24 cellular contexts compared by ENCODE assay signal in the genomic region with DNA sequence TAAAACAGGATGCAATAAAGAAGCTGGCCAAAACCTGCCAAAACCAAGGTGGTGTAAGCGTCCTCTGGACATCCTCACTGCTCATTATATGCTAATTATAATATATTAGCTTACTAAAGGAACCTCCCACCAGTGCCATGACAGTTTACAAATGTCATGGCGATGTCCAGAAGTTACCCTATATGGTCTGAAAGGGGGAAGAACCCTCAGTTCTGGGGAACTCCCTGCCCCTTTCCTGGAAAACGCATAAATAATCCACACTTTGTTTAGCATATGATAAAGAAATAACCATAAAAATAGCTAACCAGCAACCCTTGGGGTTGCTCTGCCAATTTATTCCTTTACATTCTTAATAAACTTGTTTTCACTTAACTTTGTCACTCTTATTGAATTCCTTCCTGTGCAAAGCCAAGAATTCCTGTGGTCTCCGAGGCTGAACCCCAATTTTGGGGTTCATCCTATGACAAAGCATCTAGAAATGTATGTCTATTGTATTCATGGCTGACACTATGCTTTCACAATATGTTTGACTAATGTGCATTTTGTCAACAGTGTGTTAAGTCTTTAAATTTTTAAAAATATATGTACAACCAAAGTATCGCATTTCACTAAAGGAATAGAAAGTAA. TPM values are rescaled to one million over a fixed set of nuclear protein-coding genes. Genes with fewer than 3 reads are reported as not detected.
DNase-seq lines count a peak whose midpoint lies in the region; ATAC-seq and TF ChIP-seq lines count a peak whose summit lies in the region.
"Had no signal": no experiment of that assay in that cellular context is flagged by ENCODE, and none has a peak within 500 bp of the region (broad histone marks: within the 10 kb centered on the region; RNA-seq: fewer than 3 reads in every experiment).

No MANE protein-coding gene starts in this region.

- H2AK5ac ChIP-seq in neuronal stem cell (ENCODE audit: low read depth, low read length) = no peak overlapping the region

- H2BK15ac ChIP-seq in neuronal stem cell (ENCODE audit: low read length) = no peak overlapping the region

- H3K4me1 Mint-ChIP-seq in stimulated activated naive B cell treated with anti-CD40 and anti-IgM and Interleukin-4, amounts not matched to agents 10 μg/mL and 1 μg/mL and 100 μg/mL, for 72 hours = no peaks in the 10 kb centered on the region
- H3K4me1 Mint-ChIP-seq: activated naive CD8-positive, alpha-beta T cell treated with anti-CD3 and anti-CD28 coated beads, Interleukin-2, amount 10 ng/mL, durations not matched to agents 7 days and 5 days; CD4-positive, CD25-positive, alpha-beta regulatory T cell had no signal

- no peak overlapping the region for H3K23ac ChIP-seq in neuronal stem cell (ENCODE audit: low read depth, low read length, poor library complexity)

- no peaks in the 10 kb centered on the region for H3K9me3 Mint-ChIP-seq in stimulated activated naive B cell treated with anti-CD40 and anti-IgM and Interleukin-4, amounts not matched to agents 10 μg/mL and 1 μg/mL and 100 μg/mL, for 72 hours
- H3K9me3 Mint-ChIP-seq: activated naive CD8-positive, alpha-beta T cell treated with anti-CD3 and anti-CD28 coated beads, Interleukin-2, amount 10 ng/mL, durations not matched to agents 7 days and 5 days; activated T-helper 2 cell treated with anti-CD3 and anti-CD28 coated beads, Interferon-gamma antibody, Interleukin-2, Interleukin-4, amounts not matched to agents 10 μg/mL and 5 μg/mL and 100 μg/mL, durations not matched to agents 14 hours and 24 hours and 36 hours; WTC11 had no signal

- H3K4me1 ChIP-seq in neuronal stem cell (ENCODE audit: control insufficient read depth in 2 of 2, insufficient read depth in 1 of 2, low read depth in 1 of 2, low read length in 2 of 2) = peaks cover 12 to 23% of the 10 kb centered on the region in 2 donors
- H3K4me1 ChIP-seq: lower lobe of right lung, uterus had no signal

- no peaks in the 10 kb centered on the region for H3K27me3 ChIP-seq in neuronal stem cell (ENCODE audit: control insufficient read depth in 3 of 3, insufficient read depth in 3 of 3, low read depth in 1 of 3, low read length in 3 of 3)
- H3K27me3 ChIP-seq: gastrocnemius medialis, neural progenitor cell, uterus had no signal

- no peak for ATAC-seq in GM18870 (IDR thresholded peaks at IDR 0.05; ENCODE audit: unreplicated experiment)
- no peak for ATAC-seq in stimulated activated naive B cell treated with anti-CD40 and anti-IgM and Interleukin-4, amounts not matched to agents 10 μg/mL and 1 μg/mL and 100 μg/mL, for 72 hours (replicated peaks)
- ATAC-seq: gastrocnemius medialis, lower lobe of right lung, WTC11 had no signal

- no peaks in the 10 kb centered on the region for H3K36me3 Mint-ChIP-seq in stimulated activated naive B cell treated with anti-CD40 and anti-IgM and Interleukin-4, amounts not matched to agents 10 μg/mL and 1 μg/mL and 100 μg/mL, for 72 hours
- H3K36me3 Mint-ChIP-seq: activated naive CD8-positive, alpha-beta T cell treated with anti-CD3 and anti-CD28 coated beads, Interleukin-2, amount 10 ng/mL, durations not matched to agents 7 days and 5 days; CD4-positive, CD25-positive, alpha-beta regulatory T cell had no signal

- H3K27ac Mint-ChIP-seq in stimulated activated naive B cell treated with anti-CD40 and anti-IgM and Interleukin-4, amounts not matched to agents 10 μg/mL and 1 μg/mL and 100 μg/mL, for 72 hours = no peak overlapping the region
- H3K27ac Mint-ChIP-seq: activated naive CD8-positive, alpha-beta T cell treated with anti-CD3 and anti-CD28 coated beads, Interleukin-2, amount 10 ng/mL, durations not matched to agents 7 days and 5 days; activated T-helper 2 cell treated with anti-CD3 and anti-CD28 coated beads, Interferon-gamma antibody, Interleukin-2, Interleukin-4, amounts not matched to agents 10 μg/mL and 5 μg/mL and 100 μg/mL, durations not matched to agents 14 hours and 24 hours and 36 hours; brain; CD4-positive, CD25-positive, alpha-beta regulatory T cell; neural progenitor cell; progenitor cell of endocrine pancreas; WTC11 had no signal

- no CpG with 5 or more reads among the region's 5 CpGs for WGBS in neuronal stem cell (ENCODE audit: extremely low coverage in 2 of 2, insufficient read length in 2 of 2, insufficient replicate concordance in 1 of 2), 2 donors

- peaks cover 0 to 2% of the 10 kb centered on the region in 2 donors for H3K9me3 ChIP-seq in neuronal stem cell (replicated peaks in 1 of 2; ENCODE audit: control insufficient read depth in 2 of 2, insufficient read depth in 1 of 2, low read depth in 1 of 2, low read length in 2 of 2)
- H3K9me3 ChIP-seq: gastrocnemius medialis, lower lobe of right lung, uterus had no signal

- H3K27ac ChIP-seq in neuronal stem cell (replicated peaks; ENCODE audit: low read length) = no peak overlapping the region
- H3K27ac ChIP-seq: coronary artery, gastrocnemius medialis, lower lobe of right lung, neural progenitor cell, uterus had no signal

- no peaks in the 10 kb centered on the region for H3K79me1 ChIP-seq in neuronal stem cell (ENCODE audit: low read depth, low read length)

- H2BK120ac ChIP-seq in neuronal stem cell (ENCODE audit: low read depth, low read length) = no peak overlapping the region

- H3K27me3 Mint-ChIP-seq in stimulated activated naive B cell treated with anti-CD40 and anti-IgM and Interleukin-4, amounts not matched to agents 10 μg/mL and 1 μg/mL and 100 μg/mL, for 72 hours = peaks cover 0 to 8% of the 10 kb centered on the region in 2 donors
- H3K27me3 Mint-ChIP-seq: progenitor cell of endocrine pancreas had no signal

- H3K4me3 ChIP-seq in choroid plexus epithelial cell (ENCODE audit: low read depth, low read length) (no peak overlapping the region), neuronal stem cell (ENCODE audit: low read length in 2 of 2) (no peak overlapping the region)
- H3K4me3 ChIP-seq: coronary artery, gastrocnemius medialis, lower lobe of right lung, neural progenitor cell, uterus had no signal

- H3K14ac ChIP-seq in neuronal stem cell (ENCODE audit: low read length) = no peak overlapping the region

- H3K36me3 ChIP-seq in neuronal stem cell (replicated peaks in 1 of 2; ENCODE audit: control insufficient read depth in 2 of 2, insufficient read depth in 2 of 2, low read length in 2 of 2) = peaks cover 0 to 7% of the 10 kb centered on the region in 2 donors
- H3K36me3 ChIP-seq: gastrocnemius medialis, lower lobe of right lung, uterus had no signal

- H3K4ac ChIP-seq in neuronal stem cell (ENCODE audit: low read length) = no peak overlapping the region

- H3K4me2 ChIP-seq in neuronal stem cell (ENCODE audit: insufficient read depth, low read length, poor library complexity, severe bottlenecking) = no peak overlapping the region
- H3K4me2 ChIP-seq: neural progenitor cell had no signal

- no peak overlapping the region for H4K8ac ChIP-seq in neuronal stem cell (ENCODE audit: low read depth, low read length)

- no peak overlapping the region for H3K9ac ChIP-seq in neuronal stem cell (ENCODE audit: low read depth, low read length, poor library complexity)
- H3K9ac ChIP-seq: neural progenitor cell had no signal

- H2AFZ ChIP-seq in neuronal stem cell (ENCODE audit: low read length) = no peak overlapping the region
- H2AFZ ChIP-seq: neural progenitor cell had no signal

- H4K91ac ChIP-seq in neuronal stem cell (ENCODE audit: low read depth, low read length, poor library complexity) = no peak overlapping the region

- H2BK12ac ChIP-seq in neuronal stem cell (ENCODE audit: low read length) = no peak overlapping the region

- DNase-seq in ELR (ENCODE audit: low read depth) (peak; percentile 83), OCI-M1 (lab: John Stamatoyannopoulos, UW) (peak; percentile 21), choroid plexus epithelial cell (ENCODE audit: low read depth) (peak; percentile 59), iris pigment epithelial cell (ENCODE audit: low read depth) (peak; percentile 81), neuronal stem cell (ENCODE audit: low spot score) (no peak), SKM-1 treated with dmso at 0.1 percent for 144 hours (lab: John Stamatoyannopoulos, UW; ENCODE audit: unreplicated experiment) (no peak)
- DNase-seq in stimulated activated naive B cell treated with anti-CD40 and anti-IgM and Interleukin-4, amounts not matched to agents 10 μg/mL and 1 μg/mL and 100 μg/mL, for 72 hours = no peak
- DNase-seq: activated CD4-positive, alpha-beta T cell treated with anti-CD3 and anti-CD28 coated beads, Interleukin-2, amount 50 U/mL, for 4 hours; activated CD8-positive, alpha-beta memory T cell treated with anti-CD3 and anti-CD28 coated beads, Interleukin-2, amount 50 U/mL, for 4 hours; activated naive CD8-positive, alpha-beta T cell treated with anti-CD3 and anti-CD28 coated beads, Interleukin-2, amount 10 ng/mL, durations not matched to agents 7 days and 5 days; CD4-positive, CD25-positive, alpha-beta regulatory T cell; DMS 273 treated with DMSO at 0.1 percent for 48 hours; gastrocnemius medialis; kidney; lower lobe of right lung; NCI-H510A; uterus had no signal

- H3K4me3 Mint-ChIP-seq in stimulated activated naive B cell treated with anti-CD40 and anti-IgM and Interleukin-4, amounts not matched to agents 10 μg/mL and 1 μg/mL and 100 μg/mL, for 72 hours = no peak overlapping the region
- H3K4me3 Mint-ChIP-seq: activated naive CD8-positive, alpha-beta T cell treated with anti-CD3 and anti-CD28 coated beads, Interleukin-2, amount 10 ng/mL, durations not matched to agents 7 days and 5 days; brain; CD4-positive, CD25-positive, alpha-beta regulatory T cell; neural progenitor cell; WTC11 had no signal

- H3K18ac ChIP-seq in neuronal stem cell (ENCODE audit: low read length) = no peak overlapping the region

- no peak overlapping the region for H2BK5ac ChIP-seq in neuronal stem cell (ENCODE audit: low read length)

- no peak for TF ChIP-seq CTCF in choroid plexus epithelial cell (conservative IDR thresholded peaks at IDR 0.05; ENCODE audit: low read depth, low read length)

RNA-seq across cellular contexts. Expression of gene LGR4, which starts 25.2 kb away (rescaled TPM):
- polyA plus RNA-seq in neuronal stem cell (2013, experiment 1 of 2) = 70.4 TPM
- polyA plus RNA-seq in neuronal stem cell (2013, experiment 2 of 2) = 71.8 TPM

RNA-seq across cellular contexts. Expression of gene LIN7C, which starts 59.2 kb away (rescaled TPM):
- polyA plus RNA-seq in neuronal stem cell (2013, experiment 1 of 2) = 25.5 TPM
- polyA plus RNA-seq in neuronal stem cell (2013, experiment 2 of 2) = 27.7 TPM

Comparison
In these comparisons a context has a peak if more than half of its experiments do, and no peak if none do; other contexts are left out.
1. DNase-seq: peak in ELR (single experiment), OCI-M1 (single experiment), choroid plexus epithelial cell (single experiment) and iris pigment epithelial cell (single experiment); none in neuronal stem cell (single experiment), SKM-1 treated with dmso at 0.1 percent for 144 hours (single experiment) and stimulated activated naive B cell treated with anti-CD40 and anti-IgM and Interleukin-4, amounts not matched to agents 10 μg/mL and 1 μg/mL and 100 μg/mL, for 72 hours (single experiment).